Comparison of ENCODE assay signal across 2 cellular contexts in genomic region chr17:21235921-21236320, GRCh38.
TF ChIP-seq lines count a peak whose summit lies in the region.

No MANE protein-coding gene starts in this region.

TF ChIP-seq in HEK293, 187 proteins besides CTCF, POLR2A, EP300 and RAD21:
- TF ChIP-seq ZNF747 (tag by site-specific recombination; IDR thresholded peaks at IDR 0.05) (0 out of 2 replicates have a peak, but pooled peaks have one; percentile 43), ZNF664 (tag by site-specific recombination; IDR thresholded peaks at IDR 0.05) (no peak), ZNF549 (tag by site-specific recombination; IDR thresholded peaks at IDR 0.05) (no peak), ZFHX2 (tag by site-specific recombination; conservative IDR thresholded peaks at IDR 0.05) (peak; percentile 100), ZNF280C (tag by site-specific recombination; IDR thresholded peaks at IDR 0.05) (no peak), ZNF555 (tag by site-specific recombination; conservative IDR thresholded peaks at IDR 0.05) (no peak), EGR2 (tag by site-specific recombination; IDR thresholded peaks at IDR 0.05; ENCODE audit: low read depth) (peak; percentile 100), KLF16 (tag by site-specific recombination; IDR thresholded peaks at IDR 0.05) (0 out of 2 replicates have a peak, but pooled peaks have one; percentile 46), ZNF596 (tag by site-specific recombination; IDR thresholded peaks at IDR 0.05) (no peak), ZNF571 (tag by site-specific recombination; IDR thresholded peaks at IDR 0.05) (peak; percentile 61; the same call in 1 of the 2 replicates), ZNF274 (IDR thresholded peaks at IDR 0.05; ENCODE audit: low read length) (no peak), ZNF274 (tag by site-specific recombination; IDR thresholded peaks at IDR 0.05; ENCODE audit: borderline replicate concordance) (no peak), FEZF1 (tag by site-specific recombination; IDR thresholded peaks at IDR 0.05) (no peak), ZNF157 (tag by site-specific recombination; IDR thresholded peaks at IDR 0.05) (peak; percentile 41; the same call in 1 of the 2 replicates), ZNF148 (tag by site-specific recombination; IDR thresholded peaks at IDR 0.05; ENCODE audit: borderline replicate concordance) (0 out of 2 replicates have a peak, but pooled peaks have one; percentile 15), ZBTB48 (tag by site-specific recombination; IDR thresholded peaks at IDR 0.05) (no peak), ZNF366 (tag by site-specific recombination; conservative IDR thresholded peaks at IDR 0.05) (peak; percentile 92), ZNF354C (tag by site-specific recombination; IDR thresholded peaks at IDR 0.05; ENCODE audit: borderline replicate concordance, low read depth) (no peak)
- TF ChIP-seq, protein P1, sequence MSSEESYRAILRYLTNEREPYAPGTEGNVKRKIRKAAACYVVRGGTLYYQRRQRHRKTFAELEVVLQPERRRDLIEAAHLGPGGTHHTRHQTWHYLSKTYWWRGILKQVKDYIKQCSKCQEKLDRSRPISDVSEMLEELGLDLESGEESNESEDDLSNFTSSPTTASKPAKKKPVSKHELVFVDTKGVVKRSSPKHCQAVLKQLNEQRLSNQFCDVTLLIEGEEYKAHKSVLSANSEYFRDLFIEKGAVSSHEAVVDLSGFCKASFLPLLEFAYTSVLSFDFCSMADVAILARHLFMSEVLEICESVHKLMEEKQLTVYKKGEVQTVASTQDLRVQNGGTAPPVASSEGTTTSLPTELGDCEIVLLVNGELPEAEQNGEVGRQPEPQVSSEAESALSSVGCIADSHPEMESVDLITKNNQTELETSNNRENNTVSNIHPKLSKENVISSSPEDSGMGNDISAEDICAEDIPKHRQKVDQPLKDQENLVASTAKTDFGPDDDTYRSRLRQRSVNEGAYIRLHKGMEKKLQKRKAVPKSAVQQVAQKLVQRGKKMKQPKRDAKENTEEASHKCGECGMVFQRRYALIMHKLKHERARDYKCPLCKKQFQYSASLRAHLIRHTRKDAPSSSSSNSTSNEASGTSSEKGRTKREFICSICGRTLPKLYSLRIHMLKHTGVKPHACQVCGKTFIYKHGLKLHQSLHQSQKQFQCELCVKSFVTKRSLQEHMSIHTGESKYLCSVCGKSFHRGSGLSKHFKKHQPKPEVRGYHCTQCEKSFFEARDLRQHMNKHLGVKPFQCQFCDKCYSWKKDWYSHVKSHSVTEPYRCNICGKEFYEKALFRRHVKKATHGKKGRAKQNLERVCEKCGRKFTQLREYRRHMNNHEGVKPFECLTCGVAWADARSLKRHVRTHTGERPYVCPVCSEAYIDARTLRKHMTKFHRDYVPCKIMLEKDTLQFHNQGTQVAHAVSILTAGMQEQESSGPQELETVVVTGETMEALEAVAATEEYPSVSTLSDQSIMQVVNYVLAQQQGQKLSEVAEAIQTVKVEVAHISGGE (tag by site-specific recombination; conservative IDR thresholded peaks at IDR 0.05; ENCODE audit: low read depth) = no peak
TF ChIP-seq in HEK293: peak in this region for 8.

TF ChIP-seq in K562, 482 proteins besides CTCF, POLR2A, EP300 and RAD21 (continues in another document):
- TF ChIP-seq MAZ (CRISPR knock-in tag; conservative IDR thresholded peaks at IDR 0.05 in 1 of 2, IDR thresholded peaks at IDR 0.05 in 1 of 2) = no peak
- no peak for TF ChIP-seq MBD1 (CRISPR knock-in tag; IDR thresholded peaks at IDR 0.05)
- no peak for TF ChIP-seq RBM25 (IDR thresholded peaks at IDR 0.05; ENCODE audit: low read depth, low read length, severe bottlenecking)
- no peak for TF ChIP-seq OTX1 (CRISPR knock-in tag; IDR thresholded peaks at IDR 0.05)
- no peak for TF ChIP-seq RBM39 (optimal IDR thresholded peaks at IDR 0.05; ENCODE audit: low read depth, low read length)
- no peak for TF ChIP-seq ZBTB33 (CRISPR knock-in tag; IDR thresholded peaks at IDR 0.05)
- TF ChIP-seq PCBP2 (IDR thresholded peaks at IDR 0.05; ENCODE audit: low read depth, low read length, poor library complexity, severe bottlenecking) = no peak
- no peak for TF ChIP-seq TRIM25 (IDR thresholded peaks at IDR 0.05; ENCODE audit: borderline replicate concordance)
- TF ChIP-seq, protein P2, sequence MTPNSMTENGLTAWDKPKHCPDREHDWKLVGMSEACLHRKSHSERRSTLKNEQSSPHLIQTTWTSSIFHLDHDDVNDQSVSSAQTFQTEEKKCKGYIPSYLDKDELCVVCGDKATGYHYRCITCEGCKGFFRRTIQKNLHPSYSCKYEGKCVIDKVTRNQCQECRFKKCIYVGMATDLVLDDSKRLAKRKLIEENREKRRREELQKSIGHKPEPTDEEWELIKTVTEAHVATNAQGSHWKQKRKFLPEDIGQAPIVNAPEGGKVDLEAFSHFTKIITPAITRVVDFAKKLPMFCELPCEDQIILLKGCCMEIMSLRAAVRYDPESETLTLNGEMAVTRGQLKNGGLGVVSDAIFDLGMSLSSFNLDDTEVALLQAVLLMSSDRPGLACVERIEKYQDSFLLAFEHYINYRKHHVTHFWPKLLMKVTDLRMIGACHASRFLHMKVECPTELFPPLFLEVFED (CRISPR knock-in tag; conservative IDR thresholded peaks at IDR 0.05) = no peak
- no peak for TF ChIP-seq HDAC1 (IDR thresholded peaks at IDR 0.05)
- no peak for TF ChIP-seq CREM (IDR thresholded peaks at IDR 0.05; ENCODE audit: low read depth)
- no peak for TF ChIP-seq CHD4 (IDR thresholded peaks at IDR 0.05; ENCODE audit: insufficient read depth, insufficient replicate concordance, low read depth, low read length, poor library complexity, severe bottlenecking)
- 0 out of 2 replicates have a peak, but pooled peaks have one; percentile 20 for TF ChIP-seq SUPT5H (IDR thresholded peaks at IDR 0.05)
- TF ChIP-seq TAL1 (IDR thresholded peaks at IDR 0.05) = no peak
- peak; percentile 40 for TF ChIP-seq TEAD4 (IDR thresholded peaks at IDR 0.05; ENCODE audit: low read length)
- no peak for TF ChIP-seq TEAD4 (CRISPR knock-in tag; IDR thresholded peaks at IDR 0.05; ENCODE audit: borderline replicate concordance)
- TF ChIP-seq ELF4 (CRISPR knock-in tag; IDR thresholded peaks at IDR 0.05) = no peak
- no peak for TF ChIP-seq HMG20A (CRISPR knock-in tag; conservative IDR thresholded peaks at IDR 0.05)
- TF ChIP-seq, protein P3, sequence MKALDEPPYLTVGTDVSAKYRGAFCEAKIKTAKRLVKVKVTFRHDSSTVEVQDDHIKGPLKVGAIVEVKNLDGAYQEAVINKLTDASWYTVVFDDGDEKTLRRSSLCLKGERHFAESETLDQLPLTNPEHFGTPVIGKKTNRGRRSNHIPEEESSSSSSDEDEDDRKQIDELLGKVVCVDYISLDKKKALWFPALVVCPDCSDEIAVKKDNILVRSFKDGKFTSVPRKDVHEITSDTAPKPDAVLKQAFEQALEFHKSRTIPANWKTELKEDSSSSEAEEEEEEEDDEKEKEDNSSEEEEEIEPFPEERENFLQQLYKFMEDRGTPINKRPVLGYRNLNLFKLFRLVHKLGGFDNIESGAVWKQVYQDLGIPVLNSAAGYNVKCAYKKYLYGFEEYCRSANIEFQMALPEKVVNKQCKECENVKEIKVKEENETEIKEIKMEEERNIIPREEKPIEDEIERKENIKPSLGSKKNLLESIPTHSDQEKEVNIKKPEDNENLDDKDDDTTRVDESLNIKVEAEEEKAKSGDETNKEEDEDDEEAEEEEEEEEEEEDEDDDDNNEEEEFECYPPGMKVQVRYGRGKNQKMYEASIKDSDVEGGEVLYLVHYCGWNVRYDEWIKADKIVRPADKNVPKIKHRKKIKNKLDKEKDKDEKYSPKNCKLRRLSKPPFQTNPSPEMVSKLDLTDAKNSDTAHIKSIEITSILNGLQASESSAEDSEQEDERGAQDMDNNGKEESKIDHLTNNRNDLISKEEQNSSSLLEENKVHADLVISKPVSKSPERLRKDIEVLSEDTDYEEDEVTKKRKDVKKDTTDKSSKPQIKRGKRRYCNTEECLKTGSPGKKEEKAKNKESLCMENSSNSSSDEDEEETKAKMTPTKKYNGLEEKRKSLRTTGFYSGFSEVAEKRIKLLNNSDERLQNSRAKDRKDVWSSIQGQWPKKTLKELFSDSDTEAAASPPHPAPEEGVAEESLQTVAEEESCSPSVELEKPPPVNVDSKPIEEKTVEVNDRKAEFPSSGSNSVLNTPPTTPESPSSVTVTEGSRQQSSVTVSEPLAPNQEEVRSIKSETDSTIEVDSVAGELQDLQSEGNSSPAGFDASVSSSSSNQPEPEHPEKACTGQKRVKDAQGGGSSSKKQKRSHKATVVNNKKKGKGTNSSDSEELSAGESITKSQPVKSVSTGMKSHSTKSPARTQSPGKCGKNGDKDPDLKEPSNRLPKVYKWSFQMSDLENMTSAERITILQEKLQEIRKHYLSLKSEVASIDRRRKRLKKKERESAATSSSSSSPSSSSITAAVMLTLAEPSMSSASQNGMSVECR (CRISPR knock-in tag; IDR thresholded peaks at IDR 0.05) = no peak
- no peak for TF ChIP-seq ATF2 (CRISPR knock-in tag; IDR thresholded peaks at IDR 0.05)
- TF ChIP-seq ZKSCAN1 (IDR thresholded peaks at IDR 0.05; ENCODE audit: low read depth, low read length) = no peak
- TF ChIP-seq, protein P4, sequence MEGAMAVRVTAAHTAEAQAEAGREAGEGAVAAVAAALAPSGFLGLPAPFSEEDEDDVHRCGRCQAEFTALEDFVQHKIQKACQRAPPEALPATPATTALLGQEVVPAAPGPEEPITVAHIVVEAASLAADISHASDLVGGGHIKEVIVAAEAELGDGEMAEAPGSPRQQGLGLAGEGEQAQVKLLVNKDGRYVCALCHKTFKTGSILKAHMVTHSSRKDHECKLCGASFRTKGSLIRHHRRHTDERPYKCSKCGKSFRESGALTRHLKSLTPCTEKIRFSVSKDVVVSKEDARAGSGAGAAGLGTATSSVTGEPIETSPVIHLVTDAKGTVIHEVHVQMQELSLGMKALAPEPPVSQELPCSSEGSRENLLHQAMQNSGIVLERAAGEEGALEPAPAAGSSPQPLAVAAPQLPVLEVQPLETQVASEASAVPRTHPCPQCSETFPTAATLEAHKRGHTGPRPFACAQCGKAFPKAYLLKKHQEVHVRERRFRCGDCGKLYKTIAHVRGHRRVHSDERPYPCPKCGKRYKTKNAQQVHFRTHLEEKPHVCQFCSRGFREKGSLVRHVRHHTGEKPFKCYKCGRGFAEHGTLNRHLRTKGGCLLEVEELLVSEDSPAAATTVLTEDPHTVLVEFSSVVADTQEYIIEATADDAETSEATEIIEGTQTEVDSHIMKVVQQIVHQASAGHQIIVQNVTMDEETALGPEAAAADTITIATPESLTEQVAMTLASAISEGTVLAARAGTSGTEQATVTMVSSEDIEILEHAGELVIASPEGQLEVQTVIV (CRISPR knock-in tag; IDR thresholded peaks at IDR 0.05; ENCODE audit: borderline replicate concordance) = no peak
